1 cellular context compared by ENCODE assay signal in the genomic region with DNA sequence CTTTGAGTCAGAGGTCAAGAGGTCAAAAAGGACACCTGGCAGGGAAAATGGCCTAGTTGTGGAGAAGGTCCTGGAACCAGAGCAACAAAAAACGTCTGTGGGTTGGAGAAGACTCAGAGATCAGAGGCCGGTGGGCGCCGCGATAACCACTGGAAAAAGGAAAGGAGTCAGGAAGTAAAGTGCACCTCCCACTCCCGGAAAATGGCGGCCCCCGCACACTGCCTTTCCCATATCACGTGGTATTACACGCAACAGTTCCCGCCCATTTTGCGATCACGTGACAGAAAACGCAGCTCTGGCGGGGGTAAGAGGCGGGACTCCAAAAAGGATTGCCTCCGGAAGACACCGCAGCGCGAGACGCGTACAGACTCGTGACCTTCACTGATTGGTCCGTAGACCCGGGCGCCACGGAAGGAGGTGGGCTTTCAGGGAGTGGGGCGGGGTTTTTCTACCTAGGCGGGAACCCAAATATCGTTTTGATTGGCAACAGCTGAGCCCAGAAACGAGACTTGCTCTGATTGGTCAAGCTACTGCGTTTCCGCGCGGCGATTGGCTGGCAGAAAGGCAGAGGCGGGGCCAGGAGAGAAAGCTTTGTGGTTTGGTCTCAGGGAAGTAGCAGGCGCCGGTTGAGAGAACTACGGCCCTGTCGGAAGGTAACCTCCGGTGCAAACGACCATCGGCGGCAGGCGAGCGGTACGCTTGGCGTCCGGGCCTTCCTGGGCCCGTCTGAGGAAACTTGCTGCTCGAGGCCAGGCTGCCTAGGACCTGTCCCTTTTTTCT.
TF ChIP-seq lines count a peak whose summit lies in the region.

A gene with protein sequence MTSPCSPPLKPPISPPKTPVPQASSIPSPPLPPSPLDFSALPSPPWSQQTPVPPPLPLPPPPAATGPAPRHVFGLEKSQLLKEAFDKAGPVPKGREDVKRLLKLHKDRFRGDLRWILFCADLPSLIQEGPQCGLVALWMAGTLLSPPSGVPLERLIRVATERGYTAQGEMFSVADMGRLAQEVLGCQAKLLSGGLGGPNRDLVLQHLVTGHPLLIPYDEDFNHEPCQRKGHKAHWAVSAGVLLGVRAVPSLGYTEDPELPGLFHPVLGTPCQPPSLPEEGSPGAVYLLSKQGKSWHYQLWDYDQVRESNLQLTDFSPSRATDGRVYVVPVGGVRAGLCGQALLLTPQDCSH (minus strand): TSS at position 193 of the 780 bp plus-strand sequence. CDS start 674 bp downstream, outside the sequence.

TF ChIP-seq in HEK293, 187 proteins besides CTCF, POLR2A, EP300 and RAD21 (continued from another document and continues in another):
- TF ChIP-seq ZSCAN18 (tag by site-specific recombination; IDR thresholded peaks at IDR 0.05): peak; percentile 93
- TF ChIP-seq GLIS1 (tag by site-specific recombination; IDR thresholded peaks at IDR 0.05): peak; percentile 89
- TF ChIP-seq ZNF658 (tag by site-specific recombination; IDR thresholded peaks at IDR 0.05): no peak
- TF ChIP-seq ZSCAN30 (tag by site-specific recombination; IDR thresholded peaks at IDR 0.05): peak; percentile 97
- peak; percentile 99; the same call in 1 of the 2 replicates for TF ChIP-seq ZNF362 (tag by site-specific recombination; IDR thresholded peaks at IDR 0.05)
- TF ChIP-seq, protein P1, sequence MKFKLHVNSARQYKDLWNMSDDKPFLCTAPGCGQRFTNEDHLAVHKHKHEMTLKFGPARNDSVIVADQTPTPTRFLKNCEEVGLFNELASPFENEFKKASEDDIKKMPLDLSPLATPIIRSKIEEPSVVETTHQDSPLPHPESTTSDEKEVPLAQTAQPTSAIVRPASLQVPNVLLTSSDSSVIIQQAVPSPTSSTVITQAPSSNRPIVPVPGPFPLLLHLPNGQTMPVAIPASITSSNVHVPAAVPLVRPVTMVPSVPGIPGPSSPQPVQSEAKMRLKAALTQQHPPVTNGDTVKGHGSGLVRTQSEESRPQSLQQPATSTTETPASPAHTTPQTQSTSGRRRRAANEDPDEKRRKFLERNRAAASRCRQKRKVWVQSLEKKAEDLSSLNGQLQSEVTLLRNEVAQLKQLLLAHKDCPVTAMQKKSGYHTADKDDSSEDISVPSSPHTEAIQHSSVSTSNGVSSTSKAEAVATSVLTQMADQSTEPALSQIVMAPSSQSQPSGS (tag by site-specific recombination; IDR thresholded peaks at IDR 0.05; ENCODE audit: low read depth): no peak
- TF ChIP-seq ZNF174 (tag by site-specific recombination; IDR thresholded peaks at IDR 0.05): no peak
- peak; percentile 3; the same call in 1 of the 2 replicates for TF ChIP-seq ZBTB48 (tag by site-specific recombination; IDR thresholded peaks at IDR 0.05)
- TF ChIP-seq, protein P2, sequence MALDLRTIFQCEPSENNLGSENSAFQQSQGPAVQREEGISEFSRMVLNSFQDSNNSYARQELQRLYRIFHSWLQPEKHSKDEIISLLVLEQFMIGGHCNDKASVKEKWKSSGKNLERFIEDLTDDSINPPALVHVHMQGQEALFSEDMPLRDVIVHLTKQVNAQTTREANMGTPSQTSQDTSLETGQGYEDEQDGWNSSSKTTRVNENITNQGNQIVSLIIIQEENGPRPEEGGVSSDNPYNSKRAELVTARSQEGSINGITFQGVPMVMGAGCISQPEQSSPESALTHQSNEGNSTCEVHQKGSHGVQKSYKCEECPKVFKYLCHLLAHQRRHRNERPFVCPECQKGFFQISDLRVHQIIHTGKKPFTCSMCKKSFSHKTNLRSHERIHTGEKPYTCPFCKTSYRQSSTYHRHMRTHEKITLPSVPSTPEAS (tag by site-specific recombination; IDR thresholded peaks at IDR 0.05): peak; percentile 59
- TF ChIP-seq ZNF843 (tag by site-specific recombination; IDR thresholded peaks at IDR 0.05): peak; percentile 71
- peak; percentile 98 for TF ChIP-seq EGR2 (tag by site-specific recombination; IDR thresholded peaks at IDR 0.05; ENCODE audit: low read depth)
- no peak for TF ChIP-seq ZNF785 (tag by site-specific recombination; IDR thresholded peaks at IDR 0.05)
- 0 out of 2 replicates have a peak, but pooled peaks have one; percentile 14 for TF ChIP-seq OSR2 (tag by site-specific recombination; IDR thresholded peaks at IDR 0.05)
- TF ChIP-seq ZNF660 (tag by site-specific recombination; IDR thresholded peaks at IDR 0.05): peak; percentile 89
- no peak; the same call in 1 of the 2 replicates for TF ChIP-seq ZNF596 (tag by site-specific recombination; IDR thresholded peaks at IDR 0.05)
- no peak for TF ChIP-seq ZNF221 (tag by site-specific recombination; IDR thresholded peaks at IDR 0.05; ENCODE audit: borderline replicate concordance)
- TF ChIP-seq ZNF391 (tag by site-specific recombination; IDR thresholded peaks at IDR 0.05; ENCODE audit: borderline replicate concordance, low read depth): peak; percentile 91; the same call in 1 of the 2 replicates
- TF ChIP-seq, protein P3, sequence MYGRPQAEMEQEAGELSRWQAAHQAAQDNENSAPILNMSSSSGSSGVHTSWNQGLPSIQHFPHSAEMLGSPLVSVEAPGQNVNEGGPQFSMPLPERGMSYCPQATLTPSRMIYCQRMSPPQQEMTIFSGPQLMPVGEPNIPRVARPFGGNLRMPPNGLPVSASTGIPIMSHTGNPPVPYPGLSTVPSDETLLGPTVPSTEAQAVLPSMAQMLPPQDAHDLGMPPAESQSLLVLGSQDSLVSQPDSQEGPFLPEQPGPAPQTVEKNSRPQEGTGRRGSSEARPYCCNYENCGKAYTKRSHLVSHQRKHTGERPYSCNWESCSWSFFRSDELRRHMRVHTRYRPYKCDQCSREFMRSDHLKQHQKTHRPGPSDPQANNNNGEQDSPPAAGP (tag by site-specific recombination; IDR thresholded peaks at IDR 0.05): peak; percentile 93
- TF ChIP-seq ZSCAN5A (tag by site-specific recombination; IDR thresholded peaks at IDR 0.05): peak; percentile 72
- TF ChIP-seq, protein P4, sequence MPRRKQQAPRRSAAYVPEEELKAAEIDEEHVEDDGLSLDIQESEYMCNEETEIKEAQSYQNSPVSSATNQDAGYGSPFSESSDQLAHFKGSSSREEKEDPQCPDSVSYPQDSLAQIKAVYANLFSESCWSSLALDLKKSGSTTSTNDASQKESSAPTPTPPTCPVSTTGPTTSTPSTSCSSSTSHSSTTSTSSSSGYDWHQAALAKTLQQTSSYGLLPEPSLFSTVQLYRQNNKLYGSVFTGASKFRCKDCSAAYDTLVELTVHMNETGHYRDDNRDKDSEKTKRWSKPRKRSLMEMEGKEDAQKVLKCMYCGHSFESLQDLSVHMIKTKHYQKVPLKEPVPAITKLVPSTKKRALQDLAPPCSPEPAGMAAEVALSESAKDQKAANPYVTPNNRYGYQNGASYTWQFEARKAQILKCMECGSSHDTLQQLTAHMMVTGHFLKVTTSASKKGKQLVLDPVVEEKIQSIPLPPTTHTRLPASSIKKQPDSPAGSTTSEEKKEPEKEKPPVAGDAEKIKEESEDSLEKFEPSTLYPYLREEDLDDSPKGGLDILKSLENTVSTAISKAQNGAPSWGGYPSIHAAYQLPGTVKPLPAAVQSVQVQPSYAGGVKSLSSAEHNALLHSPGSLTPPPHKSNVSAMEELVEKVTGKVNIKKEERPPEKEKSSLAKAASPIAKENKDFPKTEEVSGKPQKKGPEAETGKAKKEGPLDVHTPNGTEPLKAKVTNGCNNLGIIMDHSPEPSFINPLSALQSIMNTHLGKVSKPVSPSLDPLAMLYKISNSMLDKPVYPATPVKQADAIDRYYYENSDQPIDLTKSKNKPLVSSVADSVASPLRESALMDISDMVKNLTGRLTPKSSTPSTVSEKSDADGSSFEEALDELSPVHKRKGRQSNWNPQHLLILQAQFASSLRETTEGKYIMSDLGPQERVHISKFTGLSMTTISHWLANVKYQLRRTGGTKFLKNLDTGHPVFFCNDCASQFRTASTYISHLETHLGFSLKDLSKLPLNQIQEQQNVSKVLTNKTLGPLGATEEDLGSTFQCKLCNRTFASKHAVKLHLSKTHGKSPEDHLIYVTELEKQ (tag by site-specific recombination; IDR thresholded peaks at IDR 0.05; ENCODE audit: borderline replicate concordance): peak; percentile 63
- peak; percentile 80 for TF ChIP-seq GLIS2 (tag by site-specific recombination; IDR thresholded peaks at IDR 0.05)
- TF ChIP-seq ZBTB10 (tag by site-specific recombination; IDR thresholded peaks at IDR 0.05): peak; percentile 84; the same call in 1 of the 2 replicates
- no peak for TF ChIP-seq ZNF202 (tag by site-specific recombination; IDR thresholded peaks at IDR 0.05; ENCODE audit: borderline replicate concordance)
- TF ChIP-seq TCF7L2 (IDR thresholded peaks at IDR 0.05; ENCODE audit: borderline replicate concordance, low read depth, low read length): no peak
- no peak for TF ChIP-seq ZNF530 (tag by site-specific recombination; IDR thresholded peaks at IDR 0.05; ENCODE audit: low read depth)
- TF ChIP-seq ZNF449 (tag by site-specific recombination; IDR thresholded peaks at IDR 0.05): no peak; the same call in 1 of the 2 replicates
- TF ChIP-seq KLF9 (tag by site-specific recombination; IDR thresholded peaks at IDR 0.05; ENCODE audit: low read depth): peak; percentile 97
- no peak for TF ChIP-seq ZNF214 (tag by site-specific recombination; IDR thresholded peaks at IDR 0.05; ENCODE audit: borderline replicate concordance)
- TF ChIP-seq, protein P5, sequence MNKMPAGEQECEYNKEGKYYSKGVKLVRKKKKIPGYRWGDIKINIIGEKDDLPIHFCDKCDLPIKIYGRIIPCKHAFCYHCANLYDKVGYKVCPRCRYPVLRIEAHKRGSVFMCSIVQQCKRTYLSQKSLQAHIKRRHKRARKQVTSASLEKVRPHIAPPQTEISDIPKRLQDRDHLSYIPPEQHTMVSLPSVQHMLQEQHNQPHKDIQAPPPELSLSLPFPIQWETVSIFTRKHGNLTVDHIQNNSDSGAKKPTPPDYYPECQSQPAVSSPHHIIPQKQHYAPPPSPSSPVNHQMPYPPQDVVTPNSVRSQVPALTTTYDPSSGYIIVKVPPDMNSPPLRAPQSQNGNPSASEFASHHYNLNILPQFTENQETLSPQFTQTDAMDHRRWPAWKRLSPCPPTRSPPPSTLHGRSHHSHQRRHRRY (tag by site-specific recombination; IDR thresholded peaks at IDR 0.05): no peak
- TF ChIP-seq SCRT2 (tag by site-specific recombination; IDR thresholded peaks at IDR 0.05): peak; percentile 99
- no peak; the same call in 1 of the 2 replicates for TF ChIP-seq ZNF394 (tag by site-specific recombination; IDR thresholded peaks at IDR 0.05; ENCODE audit: borderline replicate concordance)
- TF ChIP-seq ZBTB17 (tag by site-specific recombination; IDR thresholded peaks at IDR 0.05): peak; percentile 61
- no peak for TF ChIP-seq ZNF521 (tag by site-specific recombination; IDR thresholded peaks at IDR 0.05)
